20 cellular contexts compared by ENCODE assay signal in genomic region chr1:231526536-231526935, GRCh38. TPM values are rescaled to one million over a fixed set of nuclear protein-coding genes. Genes with fewer than 3 reads are reported as not detected.
DNase-seq lines count a peak whose midpoint lies in the region; ATAC-seq and TF ChIP-seq lines count a peak whose summit lies in the region.
"Had no signal": no experiment of that assay in that cellular context is flagged by ENCODE, and none has a peak within 500 bp of the region (broad histone marks: within the 10 kb centered on the region; RNA-seq: fewer than 3 reads in every experiment).

No MANE protein-coding gene starts in this region.

- H3K4me2 ChIP-seq in DOHH2 (ENCODE audit: low read length) = peak overlapping the region; percentile 83
- peak overlapping the region; percentile 85 for H3K4me2 ChIP-seq in Loucy (ENCODE audit: low read depth, low read length, poor library complexity, severe bottlenecking)
- no peak overlapping the region for H3K4me2 ChIP-seq in osteoblast (ENCODE audit: insufficient read depth, low read length)

- no peak for TF ChIP-seq CTCF in DOHH2 (IDR thresholded peaks at IDR 0.05; ENCODE audit: low read depth, low read length, poor library complexity, severe bottlenecking)
- no peak for TF ChIP-seq CTCF in Loucy (conservative IDR thresholded peaks at IDR 0.05; ENCODE audit: low read length)
- TF ChIP-seq CTCF in foreskin keratinocyte (conservative IDR thresholded peaks at IDR 0.05) = no peak
- no peak for TF ChIP-seq CTCF in osteoblast (IDR thresholded peaks at IDR 0.05; ENCODE audit: extremely low read depth, low read depth, low read length)

- no peak overlapping the region for H3K4me3 ChIP-seq in DOHH2 (ENCODE audit: low read length)
- H3K4me3 ChIP-seq in Loucy (ENCODE audit: low read length, poor library complexity, severe bottlenecking) = no peak overlapping the region
- H3K4me3 ChIP-seq in osteoblast (ENCODE audit: insufficient read depth, low read length) = no peak overlapping the region
- H3K4me3 ChIP-seq: thyroid gland had no signal

- no peaks in the 10 kb centered on the region for H4K20me1 ChIP-seq in DOHH2 (ENCODE audit: control insufficient read depth, insufficient read depth, low read depth, low read length)
- H4K20me1 ChIP-seq in Loucy (ENCODE audit: insufficient read depth, low read length, poor library complexity, severe bottlenecking) = peaks cover 20% of the 10 kb centered on the region
- H4K20me1 ChIP-seq in osteoblast (ENCODE audit: insufficient read depth, low read length) = peaks cover 5% of the 10 kb centered on the region

- H3K27me3 ChIP-seq in DOHH2 (ENCODE audit: control insufficient read depth, low read length) (no peaks in the 10 kb centered on the region), Loucy (ENCODE audit: insufficient read depth, low read length, poor library complexity, severe bottlenecking) (no peaks in the 10 kb centered on the region), foreskin keratinocyte (no peaks in the 10 kb centered on the region), osteoblast (ENCODE audit: insufficient read depth, low read length) (no peaks in the 10 kb centered on the region)
- H3K27me3 ChIP-seq: thyroid gland had no signal

- no peak for ATAC-seq in foreskin keratinocyte
- ATAC-seq in HG02623 (IDR thresholded peaks at IDR 0.05; ENCODE audit: unreplicated experiment) = no peak
- ATAC-seq in HG03175 (IDR thresholded peaks at IDR 0.05; ENCODE audit: unreplicated experiment) = no peak
- ATAC-seq in GM18870 (IDR thresholded peaks at IDR 0.05; ENCODE audit: unreplicated experiment) = no peak
- ATAC-seq: activated CD8-positive, alpha-beta memory T cell treated with anti-CD3 and anti-CD28 coated beads, Interleukin-2, amount 10 ng/mL, durations not matched to agents 7 days and 5 days; Right ventricle myocardium inferior; stimulated activated memory B cell treated with anti-CD40 and anti-IgM and Interleukin-4, amounts not matched to agents 10 μg/mL and 1 μg/mL and 100 μg/mL, for 72 hours had no signal

- H3K4me1 ChIP-seq in DOHH2 (ENCODE audit: control insufficient read depth, low read length) (peaks cover 32% of the 10 kb centered on the region), Loucy (ENCODE audit: insufficient read depth, low read length, poor library complexity, severe bottlenecking) (peaks cover 22% of the 10 kb centered on the region), foreskin keratinocyte (peaks cover 8% of the 10 kb centered on the region), osteoblast (ENCODE audit: insufficient read depth, low read length) (peaks cover 19% of the 10 kb centered on the region)

- no peak overlapping the region for H3K9ac ChIP-seq in Loucy (ENCODE audit: low read depth, low read length, poor library complexity, severe bottlenecking)

- H3K9me2 ChIP-seq in DOHH2 (replicated peaks; ENCODE audit: control insufficient read depth, low read length) (no peaks in the 10 kb centered on the region), Loucy (replicated peaks; ENCODE audit: low read depth, low read length) (no peaks in the 10 kb centered on the region)

- no peaks in the 10 kb centered on the region for H3F3A ChIP-seq in DOHH2 (ENCODE audit: control insufficient read depth, insufficient read depth)
- H3F3A ChIP-seq in Loucy (ENCODE audit: low read depth) = peaks cover 6% of the 10 kb centered on the region

- H2AFZ ChIP-seq in Loucy (ENCODE audit: low read length) (no peak overlapping the region), osteoblast (ENCODE audit: low read length) (peak overlapping the region; percentile 55)

- H3K9me3 ChIP-seq in DOHH2 (ENCODE audit: control insufficient read depth, insufficient read depth, low read length) = no peaks in the 10 kb centered on the region
- no peaks in the 10 kb centered on the region for H3K9me3 ChIP-seq in Loucy (ENCODE audit: insufficient read depth, low read depth, low read length)
- H3K9me3 ChIP-seq in osteoblast (ENCODE audit: low read depth, low read length) = no peaks in the 10 kb centered on the region
- H3K9me3 ChIP-seq: thyroid gland had no signal

- DNase-seq in foreskin keratinocyte (peak; percentile 26 to 28), osteoblast (ENCODE audit: insufficient read length, low spot score, missing footprints) (no peak)
- DNase-seq: activated CD8-positive, alpha-beta memory T cell treated with anti-CD3 and anti-CD28 coated beads, Interleukin-2, amount 10 ng/mL, durations not matched to agents 7 days and 5 days; amygdala; caudate nucleus; dermis blood vessel endothelial cell; foreskin fibroblast; hippocampal formation; kidney glomerular epithelial cell; NCI-H69; stimulated activated CD4-positive, alpha-beta T cell treated with anti-CD3 and anti-CD28 coated beads, Interleukin-1b, Interleukin-23, amount 100 ng/mL, for 48 hours; SW 1271; thyroid gland had no signal

- peaks cover 33% of the 10 kb centered on the region for H3K79me2 ChIP-seq in DOHH2 (ENCODE audit: control insufficient read depth, low read length)
- H3K79me2 ChIP-seq in Loucy (ENCODE audit: insufficient read depth, low read length) = peaks cover 26% of the 10 kb centered on the region
- H3K79me2 ChIP-seq in osteoblast (ENCODE audit: insufficient read depth, low read length) = peaks cover 28% of the 10 kb centered on the region

- H3K27ac ChIP-seq in DOHH2 (ENCODE audit: low read depth, low read length) (no peak overlapping the region), foreskin keratinocyte (no peak overlapping the region), osteoblast (ENCODE audit: low read depth, low read length) (no peak overlapping the region)
- H3K27ac ChIP-seq: thyroid gland had no signal

- H3K36me3 ChIP-seq in DOHH2 (ENCODE audit: control insufficient read depth, low read length) = peaks cover 12% of the 10 kb centered on the region
- no peaks in the 10 kb centered on the region for H3K36me3 ChIP-seq in Loucy (ENCODE audit: insufficient read depth, low read length)
- peaks cover 4% of the 10 kb centered on the region for H3K36me3 ChIP-seq in osteoblast (ENCODE audit: insufficient read depth, low read length)
- H3K36me3 ChIP-seq: thyroid gland had no signal

RNA-seq across cellular contexts. Expression of gene TSNAX, which starts 1.9 kb away (rescaled TPM):
- total RNA-seq in foreskin keratinocyte = 29.9 and 30.4 TPM in 2 replicates
- polyA plus RNA-seq in foreskin keratinocyte = 10.4 and 12.6 TPM in 2 replicates
- total RNA-seq in osteoblast = 44.5 TPM in 2 replicates
